Comparison of ENCODE assay signal across 16 cellular contexts in genomic region chr15:70714575-70714974, GRCh38. TPM values are rescaled to one million over a fixed set of nuclear protein-coding genes. Genes with fewer than 3 reads are reported as not detected.
DNase-seq lines count a peak whose midpoint lies in the region; ATAC-seq, FAIRE-seq and TF ChIP-seq lines count a peak whose summit lies in the region.
"Had no signal": no experiment of that assay in that cellular context is flagged by ENCODE, and none has a peak within 500 bp of the region (broad histone marks: within the 10 kb centered on the region; RNA-seq: fewer than 3 reads in every experiment).

No MANE protein-coding gene starts in this region.

- no peak for FAIRE-seq in H54 (lab: Jason Lieb, UNC)
- FAIRE-seq: GM12892 had no signal

- H3K27ac ChIP-seq in breast epithelium (peak overlapping the region in 1 of 2 donors; percentile 73), brain microvascular endothelial cell (peak overlapping the region; percentile 94), transverse colon (peak overlapping the region in 3 of 4 donors; percentile 24 to 53 (median 41)), ovary (peak overlapping the region in 1 of 2 donors; percentile 51)

- no peak for ATAC-seq in HG03039 (IDR thresholded peaks at IDR 0.05; ENCODE audit: unreplicated experiment)

- H3K4me1 ChIP-seq in breast epithelium: peaks cover 7 to 17% of the 10 kb centered on the region in 2 donors
- peaks cover 18 to 52% (median 40%) of the 10 kb centered on the region in 4 donors for H3K4me1 ChIP-seq in transverse colon
- peaks cover 8% of the 10 kb centered on the region for H3K4me1 ChIP-seq in ovary (ENCODE audit: insufficient read depth)

- H3K27me3 Mint-ChIP-seq in MCF 10A (ENCODE audit: insufficient read depth, unreplicated experiment) (no peaks in the 10 kb centered on the region), mesothelial cell of epicardium (ENCODE audit: low read depth) (no peaks in the 10 kb centered on the region)

- H3K27ac Mint-ChIP-seq in MCF 10A (ENCODE audit: low read depth, unreplicated experiment): peak overlapping the region; percentile 40
- peak overlapping the region; percentile 93 for H3K27ac Mint-ChIP-seq in mesothelial cell of epicardium
- H3K27ac Mint-ChIP-seq: activated CD4-positive, alpha-beta memory T cell treated with anti-CD3 and anti-CD28 coated beads, Interleukin-2, amount 10 ng/mL, durations not matched to agents 7 days and 5 days had no signal

- H3K4me1 Mint-ChIP-seq in MCF 10A (ENCODE audit: insufficient read depth, unreplicated experiment): peaks cover 27% of the 10 kb centered on the region
- H3K4me1 Mint-ChIP-seq in mesothelial cell of epicardium: peaks cover 54% of the 10 kb centered on the region

- DNase-seq in MCF 10A (ENCODE audit: unreplicated experiment): peak; percentile 38
- DNase-seq in breast epithelium (ENCODE audit: low spot score in 2 of 2): no peak
- no peak for DNase-seq in brain microvascular endothelial cell
- DNase-seq in mesothelial cell of epicardium (ENCODE audit: low spot score in 2 of 2, unreplicated experiment in 2 of 2): no peak
- DNase-seq in transverse colon: no peak
- no peak for DNase-seq in H54 (ENCODE audit: insufficient read length, low spot score)
- no peak for DNase-seq in ovary
- DNase-seq: activated CD4-positive, alpha-beta memory T cell treated with anti-CD3 and anti-CD28 coated beads, Interleukin-2, amount 10 ng/mL, durations not matched to agents 7 days and 5 days; dermis blood vessel endothelial cell; glutamatergic neuron; NCI-H1436 treated with DMSO at 0.1 percent for 48 hours; NK-92 treated with Interleukin-12 subunit alpha and Interleukin-12 subunit beta, amount 100 ng/mL, for 24 hours; T-helper 2 cell; testis had no signal

- intact Hi-C loops in MCF 10A (cut with micrococcal nuclease) (no loop called here), breast epithelium (cut with DNase I; ENCODE audit: low total_unique reads) (no loop called here), transverse colon (cut with DNase I; ENCODE audit: low total_unique reads) (no loop called here), ovary (cut with DNase I) (no loop called here)

- POLR2A ChIA-PET in MCF 10A (lab: Yijun Ruan, JAX): interaction anchor here (0.7 to 2.6 kb wide), 9 partner anchors 8 to 86 kb away, joined by 3 to 10 read pairs (median 5); partner anchors contain the start of gene UACA

- CTCF ChIA-PET in MCF 10A (lab: Yijun Ruan, JAX): interaction anchor here (1.1 to 1.2 kb wide), 2 partner anchors 98 to 110 kb away, joined by 4 read pairs; no protein-coding TSS in a partner anchor

- no peak overlapping the region for H3K4me3 Mint-ChIP-seq in MCF 10A (ENCODE audit: unreplicated experiment)
- peak overlapping the region; percentile 13 for H3K4me3 Mint-ChIP-seq in mesothelial cell of epicardium
- H3K4me3 Mint-ChIP-seq: activated CD4-positive, alpha-beta memory T cell treated with anti-CD3 and anti-CD28 coated beads, Interleukin-2, amount 10 ng/mL, durations not matched to agents 7 days and 5 days had no signal

- in situ Hi-C loops in brain microvascular endothelial cell (cut with HindIII; ENCODE audit: low pct_ligation_motif_present, low sequenced_read_pairs): no loop called here
- in situ Hi-C loops in transverse colon (cut with MboI; ENCODE audit: low pct_ligation_motif_present in 1 of 4, low pct_unique_long_range_greater_than_20kb in 1 of 4, low sequenced_read_pairs in 3 of 4): no loop called here

- H3K9me3 Mint-ChIP-seq in MCF 10A (ENCODE audit: unreplicated experiment): no peaks in the 10 kb centered on the region
- no peaks in the 10 kb centered on the region for H3K9me3 Mint-ChIP-seq in mesothelial cell of epicardium
- H3K9me3 Mint-ChIP-seq: activated CD4-positive, alpha-beta memory T cell treated with anti-CD3 and anti-CD28 coated beads, Interleukin-2, amount 10 ng/mL, durations not matched to agents 7 days and 5 days had no signal

- TF ChIP-seq POLR2A in breast epithelium (IDR thresholded peaks at IDR 0.05): no peak
- no peak for TF ChIP-seq POLR2A in transverse colon (IDR thresholded peaks at IDR 0.05)
- TF ChIP-seq POLR2A in H54 (IDR thresholded peaks at IDR 0.05; ENCODE audit: low read depth, low read length): no peak
- no peak for TF ChIP-seq POLR2A in ovary (IDR thresholded peaks at IDR 0.05)

- TF ChIP-seq CTCF in MCF 10A (IDR thresholded peaks at IDR 0.05; ENCODE audit: unreplicated experiment) (no peak), breast epithelium (IDR thresholded peaks at IDR 0.05) (no peak), brain microvascular endothelial cell (IDR thresholded peaks at IDR 0.05; ENCODE audit: low read depth, low read length, missing control alignments) (no peak), mesothelial cell of epicardium (IDR thresholded peaks at IDR 0.05; ENCODE audit: unreplicated experiment) (no peak), transverse colon (IDR thresholded peaks at IDR 0.05) (no peak), ovary (IDR thresholded peaks at IDR 0.05) (no peak)

- no peaks in the 10 kb centered on the region for H3K9me3 ChIP-seq in breast epithelium
- no peaks in the 10 kb centered on the region for H3K9me3 ChIP-seq in transverse colon
- H3K9me3 ChIP-seq in ovary: no peaks in the 10 kb centered on the region
- H3K9me3 ChIP-seq: testis had no signal

- no peaks in the 10 kb centered on the region for H3K36me3 ChIP-seq in breast epithelium
- peaks cover 33% of the 10 kb centered on the region for H3K36me3 ChIP-seq in brain microvascular endothelial cell (replicated peaks)
- no peaks in the 10 kb centered on the region for H3K36me3 ChIP-seq in transverse colon
- no peaks in the 10 kb centered on the region for H3K36me3 ChIP-seq in ovary

- H3K27me3 ChIP-seq in breast epithelium: no peaks in the 10 kb centered on the region
- H3K27me3 ChIP-seq in brain microvascular endothelial cell (replicated peaks): no peaks in the 10 kb centered on the region
- no peaks in the 10 kb centered on the region for H3K27me3 ChIP-seq in transverse colon
- H3K27me3 ChIP-seq in ovary: no peaks in the 10 kb centered on the region
- H3K27me3 ChIP-seq: testis had no signal

- BruUV-seq in MCF 10A (replicated peaks; lab: Mats Ljungman, UMichigan): no TSS peak

- no peak for TF ChIP-seq EP300 in transverse colon (IDR thresholded peaks at IDR 0.05; ENCODE audit: low read depth)
- no peak for TF ChIP-seq EP300 in ovary (IDR thresholded peaks at IDR 0.05)

- no peak overlapping the region for H3K4me3 ChIP-seq in breast epithelium
- no peak overlapping the region for H3K4me3 ChIP-seq in brain microvascular endothelial cell (ENCODE audit: low read depth, low read length)
- H3K4me3 ChIP-seq in transverse colon: no peak overlapping the region
- no peak overlapping the region for H3K4me3 ChIP-seq in ovary
- H3K4me3 ChIP-seq: testis had no signal

- WGBS in transverse colon (ENCODE audit: low coverage in 1 of 2), 2 donors: 23 to 48% methylated on average over 2 of the region's 2 CpGs
- 4 to 5% (median 4%) methylated on average over 2 of the region's 2 CpGs for WGBS in ovary, 3 donors

- peaks cover 4% of the 10 kb centered on the region for H3K36me3 Mint-ChIP-seq in MCF 10A (ENCODE audit: insufficient read depth, unreplicated experiment)
- H3K36me3 Mint-ChIP-seq in mesothelial cell of epicardium: no peaks in the 10 kb centered on the region

RNA-seq across cellular contexts. Expression of gene UACA, which starts 48.8 kb away (rescaled TPM):
- total RNA-seq in MCF 10A (2022): 32.6 and 37.0 TPM in 2 replicates
- total RNA-seq in breast epithelium: 100 to 1,000 TPM in 1 of 3 donors, 10 to 100 TPM in 2; 68.5 to 144 (median 71.7) TPM
- total RNA-seq in mesothelial cell of epicardium: 64.6 to 70.3 TPM (median 68.5 TPM) in 3 replicates
- 10 to 100 TPM; 19.5 to 90.5 (median 40.8) TPM for total RNA-seq in transverse colon
- 10 to 100 TPM; 40.7 to 62.0 (median 53.4) TPM for total RNA-seq in ovary
- 10 to 100 TPM; 28.6 to 45.3 TPM for polyA plus RNA-seq in ovary
